23 cellular contexts compared by ENCODE assay signal in the genomic region with DNA sequence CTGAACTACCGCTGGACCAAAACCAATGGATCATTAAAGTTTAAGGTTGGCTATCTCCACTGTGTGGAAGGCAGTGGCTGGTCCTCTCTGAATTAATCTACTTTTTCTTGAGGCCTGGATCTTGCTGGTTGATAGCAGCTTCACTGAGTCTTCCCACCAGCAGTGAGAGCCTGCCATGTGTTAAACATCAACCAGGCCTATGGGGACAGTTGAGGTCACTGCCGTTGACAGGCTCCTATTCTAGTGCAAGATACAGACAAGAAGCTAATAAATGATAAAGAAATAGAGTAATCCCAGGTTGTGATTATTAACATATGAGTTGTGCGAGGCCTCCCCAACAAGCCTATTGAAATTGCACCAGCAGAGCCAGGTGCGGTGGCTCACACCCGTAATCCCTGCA. TPM values are rescaled to one million over a fixed set of nuclear protein-coding genes. Genes with fewer than 3 reads are reported as not detected.
"Had no signal": no experiment of that assay in that cellular context is flagged by ENCODE, and none has a peak within 500 bp of the region (broad histone marks: within the 10 kb centered on the region; RNA-seq: fewer than 3 reads in every experiment).

No MANE protein-coding gene starts in this region.

- H3K27ac ChIP-seq: heart left ventricle, parathyroid adenoma, prostate gland, testis, transverse colon had no signal

- FAIRE-seq: endometrium, frontal cortex, keratinocyte had no signal

- H3K36me3 ChIP-seq: heart left ventricle, prostate gland, transverse colon had no signal

- H2AFZ ChIP-seq: parathyroid adenoma had no signal

- H3K27me3 ChIP-seq: heart left ventricle, testis, transverse colon had no signal

- H3K9me3 ChIP-seq: heart left ventricle, prostate gland, testis, transverse colon had no signal

- H3K79me2 ChIP-seq: parathyroid adenoma had no signal

- H3K4me3 ChIP-seq: heart left ventricle, lung, prostate gland, testis, transverse colon had no signal

- H3K4me1 ChIP-seq: heart left ventricle, parathyroid adenoma, prostate gland, testis had no signal

- H3K9ac ChIP-seq: parathyroid adenoma had no signal

- ATAC-seq: heart left ventricle; left cardiac atrium; left ventricle myocardium superior; sciatic nerve; stimulated activated naive B cell treated with anti-CD40 and anti-IgM and Interleukin-4, amounts not matched to agents 10 μg/mL and 1 μg/mL and 100 μg/mL, for 72 hours; stimulated activated naive CD8-positive, alpha-beta T cell treated with anti-CD3 and anti-CD28 coated beads, Interleukin-15, amount 100 ng/mL, for 72 hours had no signal

- DNase-seq: effector memory CD4-positive, alpha-beta T cell; heart left ventricle; hypothalamus; left cardiac atrium; left ventricle myocardium superior; mesendoderm; naive B cell; stimulated activated CD4-positive, alpha-beta T cell treated with anti-CD3 and anti-CD28 coated beads, Interleukin-2, amount 100 ng/mL, for 24 hours; stimulated activated CD4-positive, alpha-beta T cell treated with anti-CD3 and anti-CD28 coated beads, Interleukin-4, amount 100 ng/mL, for 4 hours; stimulated activated naive B cell treated with anti-CD40 and anti-IgM and Interleukin-4, amounts not matched to agents 10 μg/mL and 1 μg/mL and 100 μg/mL, for 72 hours; stimulated activated naive CD8-positive, alpha-beta T cell treated with anti-CD3 and anti-CD28 coated beads, Interleukin-15, amount 100 ng/mL, for 72 hours; testis; transverse colon had no signal

RNA-seq across cellular contexts. Expression of a gene that starts 23.5 kb away (rescaled TPM):
- total RNA-seq: fibroblast of lung, renal cortical epithelial cell, skeletal muscle tissue had no signal
- polyA plus RNA-seq: heart left ventricle had no signal
